Comparison of ENCODE assay signal across 28 cellular contexts in the genomic region with DNA sequence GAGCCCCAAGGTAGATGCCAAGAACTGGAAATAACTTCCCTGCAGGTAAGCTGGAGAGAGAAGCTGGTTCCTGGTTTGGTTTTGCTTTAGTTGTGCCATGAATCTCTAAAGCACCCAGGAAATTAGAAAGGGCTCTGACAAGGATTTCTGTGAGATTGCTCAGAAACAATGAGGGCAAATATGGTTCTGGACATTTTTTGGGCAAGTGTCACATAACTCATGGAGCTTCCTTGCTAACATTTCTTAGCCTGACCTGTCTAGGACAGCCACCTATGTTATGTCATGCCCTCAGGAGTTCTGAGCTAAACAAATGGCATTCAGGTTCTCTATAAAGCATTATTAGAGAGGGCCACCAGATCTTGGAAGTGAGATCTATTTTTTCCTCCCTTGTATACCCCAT.
"Had no signal": no experiment of that assay in that cellular context is flagged by ENCODE, and none has a peak within 500 bp of the region (broad histone marks: within the 10 kb centered on the region; RNA-seq: fewer than 3 reads in every experiment).

No MANE protein-coding gene starts in this region.

- H3K4me3 ChIP-seq: ovary, psoas muscle, skin epidermis, stomach, thoracic aorta, thyroid gland, tibial nerve, upper lobe of right lung, uterus had no signal

- H3K9me3 Mint-ChIP-seq: natural killer cell treated with Interleukin-12 subunit alpha and Interleukin-12 subunit beta and Interleukin-15 and Interleukin-18, amount 100 ng/mL, for 72 hours; stimulated activated effector memory CD8-positive, alpha-beta T cell treated with anti-CD3 and anti-CD28 coated beads, Interleukin-12 subunit alpha, Interleukin-12 subunit beta, amount 100 ng/mL, for 72 hours; stimulated activated naive B cell treated with anti-CD40 and anti-IgM and Interleukin-4, amounts not matched to agents 10 μg/mL and 1 μg/mL and 100 μg/mL, for 72 hours; stimulated activated naive CD8-positive, alpha-beta T cell treated with anti-CD3 and anti-CD28 coated beads, Interleukin-15, Interleukin-2, amounts not matched to agents 100 ng/mL and 50 ng/mL, for 24 hours; type B pancreatic cell had no signal

- H3K27ac Mint-ChIP-seq: natural killer cell treated with Interleukin-12 subunit alpha and Interleukin-12 subunit beta and Interleukin-15 and Interleukin-18, amount 100 ng/mL, for 72 hours; progenitor cell of endocrine pancreas; stimulated activated effector memory CD8-positive, alpha-beta T cell treated with anti-CD3 and anti-CD28 coated beads, Interleukin-12 subunit alpha, Interleukin-12 subunit beta, amount 100 ng/mL, for 72 hours; stimulated activated naive B cell treated with anti-CD40 and anti-IgM and Interleukin-4, amounts not matched to agents 10 μg/mL and 1 μg/mL and 100 μg/mL, for 72 hours; stimulated activated naive CD8-positive, alpha-beta T cell treated with anti-CD3 and anti-CD28 coated beads, Interleukin-15, Interleukin-2, amounts not matched to agents 100 ng/mL and 50 ng/mL, for 24 hours; type B pancreatic cell had no signal

- H3K9ac ChIP-seq: parathyroid adenoma had no signal

- H2AFZ ChIP-seq: parathyroid adenoma had no signal

- H3K4me1 Mint-ChIP-seq: naive B cell; naive thymus-derived CD8-positive, alpha-beta T cell; stimulated activated effector memory CD8-positive, alpha-beta T cell treated with anti-CD3 and anti-CD28 coated beads, Interleukin-12 subunit alpha, Interleukin-12 subunit beta, amount 100 ng/mL, for 72 hours; stimulated activated naive B cell treated with anti-CD40 and anti-IgM and Interleukin-4, amounts not matched to agents 10 μg/mL and 1 μg/mL and 100 μg/mL, for 72 hours had no signal

- H3K79me2 ChIP-seq: parathyroid adenoma had no signal

- H3K9me3 ChIP-seq: neutrophil, ovary, psoas muscle, stomach, thoracic aorta, thyroid gland, tibial nerve, upper lobe of right lung, uterus had no signal

- H3K36me3 Mint-ChIP-seq: naive B cell; naive thymus-derived CD8-positive, alpha-beta T cell; natural killer cell treated with Interleukin-12 subunit alpha and Interleukin-12 subunit beta and Interleukin-15 and Interleukin-18, amount 100 ng/mL, for 72 hours; stimulated activated effector memory CD8-positive, alpha-beta T cell treated with anti-CD3 and anti-CD28 coated beads, Interleukin-12 subunit alpha, Interleukin-12 subunit beta, amount 100 ng/mL, for 72 hours; stimulated activated naive B cell treated with anti-CD40 and anti-IgM and Interleukin-4, amounts not matched to agents 10 μg/mL and 1 μg/mL and 100 μg/mL, for 72 hours; type B pancreatic cell had no signal

- H3K4me3 Mint-ChIP-seq: naive B cell; naive thymus-derived CD8-positive, alpha-beta T cell; natural killer cell treated with Interleukin-12 subunit alpha and Interleukin-12 subunit beta and Interleukin-15 and Interleukin-18, amount 100 ng/mL, for 72 hours; stimulated activated effector memory CD8-positive, alpha-beta T cell treated with anti-CD3 and anti-CD28 coated beads, Interleukin-12 subunit alpha, Interleukin-12 subunit beta, amount 100 ng/mL, for 72 hours; stimulated activated naive B cell treated with anti-CD40 and anti-IgM and Interleukin-4, amounts not matched to agents 10 μg/mL and 1 μg/mL and 100 μg/mL, for 72 hours; stimulated activated naive CD8-positive, alpha-beta T cell treated with anti-CD3 and anti-CD28 coated beads, Interleukin-15, Interleukin-2, amounts not matched to agents 100 ng/mL and 50 ng/mL, for 24 hours; type B pancreatic cell had no signal

- H3K27ac ChIP-seq: neutrophil, ovary, parathyroid adenoma, psoas muscle, stomach, thoracic aorta, thyroid gland, tibial nerve, upper lobe of right lung, uterus had no signal

- H3K27me3 ChIP-seq: neutrophil, ovary, stomach, thyroid gland, upper lobe of right lung, uterus had no signal

- DNase-seq: naive B cell; naive thymus-derived CD8-positive, alpha-beta T cell; nucleus accumbens; posterior cingulate gyrus; psoas muscle; right cardiac atrium; stimulated activated CD4-positive, alpha-beta T cell treated with anti-CD3 and anti-CD28 coated beads, Interleukin-15, amount 100 ng/mL, for 24 hours; stimulated activated CD4-positive, alpha-beta T cell treated with anti-CD3 and anti-CD28 coated beads, Interleukin-2, amount 100 ng/mL, for 24 hours; stimulated activated CD4-positive, alpha-beta T cell treated with anti-CD3 and anti-CD28 coated beads, Interleukin-2, amount 100 ng/mL, for 48 hours; stimulated activated CD4-positive, alpha-beta T cell treated with anti-CD3 and anti-CD28 coated beads, Interleukin-4, amount 100 ng/mL, for 24 hours; stimulated activated naive B cell treated with anti-CD40 and anti-IgM and Interleukin-4, amounts not matched to agents 10 μg/mL and 1 μg/mL and 100 μg/mL, for 72 hours; stimulated activated naive CD4-positive, alpha-beta T cell treated with Interleukin-2 at 50 U/mL for 16 hours; stomach; thyroid gland; upper lobe of right lung; uterus had no signal

- ATAC-seq: naive thymus-derived CD8-positive, alpha-beta T cell; natural killer cell treated with Interleukin-12 subunit alpha and Interleukin-12 subunit beta and Interleukin-15 and Interleukin-18, amount 100 ng/mL, for 72 hours; psoas muscle; right cardiac atrium; sciatic nerve; stimulated activated effector memory CD8-positive, alpha-beta T cell treated with anti-CD3 and anti-CD28 coated beads, Interleukin-12 subunit alpha, Interleukin-12 subunit beta, amount 100 ng/mL, for 72 hours; stimulated activated naive B cell treated with anti-CD40 and anti-IgM and Interleukin-4, amounts not matched to agents 10 μg/mL and 1 μg/mL and 100 μg/mL, for 72 hours had no signal

- H3K36me3 ChIP-seq: neutrophil, ovary, stomach, thoracic aorta, thyroid gland, tibial nerve, upper lobe of right lung, uterus had no signal

- H3K4me1 ChIP-seq: parathyroid adenoma, psoas muscle, thyroid gland, upper lobe of right lung, uterus had no signal

- H3K27me3 Mint-ChIP-seq: progenitor cell of endocrine pancreas; stimulated activated naive B cell treated with anti-CD40 and anti-IgM and Interleukin-4, amounts not matched to agents 10 μg/mL and 1 μg/mL and 100 μg/mL, for 72 hours; stimulated activated naive CD8-positive, alpha-beta T cell treated with anti-CD3 and anti-CD28 coated beads, Interleukin-15, Interleukin-2, amounts not matched to agents 100 ng/mL and 50 ng/mL, for 24 hours; type B pancreatic cell had no signal
